ENCODE assay signal across 21 cellular contexts in genomic region chr2:26707747-26708146, GRCh38. TPM values are rescaled to one million over a fixed set of nuclear protein-coding genes. Genes with fewer than 3 reads are reported as not detected.
"Had no signal": no experiment of that assay in that cellular context is flagged by ENCODE, and none has a peak within 500 bp of the region (broad histone marks: within the 10 kb centered on the region; RNA-seq: fewer than 3 reads in every experiment).

No MANE protein-coding gene starts in this region.

- H3K4me3 Mint-ChIP-seq: activated CD4-positive, alpha-beta T cell treated with anti-CD3 and anti-CD28 coated beads, Interleukin-2, amount 10 ng/mL, durations not matched to agents 24 days and 14 days; activated CD8-positive, alpha-beta memory T cell treated with anti-CD3 and anti-CD28 coated beads, Interleukin-2, amount 10 ng/mL, durations not matched to agents 7 days and 5 days; activated CD8-positive, alpha-beta T cell treated with anti-CD3 and anti-CD28 coated beads for 36 hours; activated naive CD8-positive, alpha-beta T cell; activated T-helper 1 cell treated with anti-CD3 and anti-CD28 coated beads, Interleukin-12 subunit alpha, Interleukin-12 subunit beta, Interleukin-2, Interleukin-4 antibody, amounts not matched to agents 30 ng/mL and 10 ng/mL and 1 ng/mL, durations not matched to agents 14 hours and 24 hours and 36 hours; endodermal cell; natural killer cell treated with Interleukin-12 subunit alpha and Interleukin-12 subunit beta and Interleukin-15 and Interleukin-18, amount 100 ng/mL, for 72 hours had no signal

- DNase-seq: activated CD4-positive, alpha-beta T cell treated with anti-CD3 and anti-CD28 coated beads, Interleukin-2, amount 10 ng/mL, durations not matched to agents 24 days and 14 days; activated CD8-positive, alpha-beta memory T cell treated with anti-CD3 and anti-CD28 coated beads, Interleukin-2, amount 10 ng/mL, durations not matched to agents 7 days and 5 days; activated CD8-positive, alpha-beta T cell treated with anti-CD3 and anti-CD28 coated beads for 36 hours; activated gamma-delta T cell treated with Interleukin-2 at 50 U/mL for 16 hours; activated T-cell treated with anti-CD3 and anti-CD28 coated beads for 4 hours; cerebellar nuclear complex; cortex of kidney; esophagus squamous epithelium; gastrocnemius medialis; mammary epithelial cell; midbrain; occipital lobe; stimulated activated CD4-positive, alpha-beta T cell treated with anti-CD3 and anti-CD28 coated beads, Interleukin-4, amount 100 ng/mL, for 24 hours; stimulated activated naive CD4-positive, alpha-beta T cell treated with Interleukin-2 at 50 U/mL for 16 hours had no signal

- H3K4me1 Mint-ChIP-seq: activated CD4-positive, alpha-beta T cell treated with anti-CD3 and anti-CD28 coated beads, Interleukin-2, amount 10 ng/mL, durations not matched to agents 24 days and 14 days; activated CD8-positive, alpha-beta memory T cell treated with anti-CD3 and anti-CD28 coated beads, Interleukin-2, amount 10 ng/mL, durations not matched to agents 7 days and 5 days had no signal

- H3K9me3 Mint-ChIP-seq: activated CD4-positive, alpha-beta T cell treated with anti-CD3 and anti-CD28 coated beads, Interleukin-2, amount 10 ng/mL, durations not matched to agents 24 days and 14 days; activated CD8-positive, alpha-beta T cell treated with anti-CD3 and anti-CD28 coated beads for 36 hours; activated T-helper 1 cell treated with anti-CD3 and anti-CD28 coated beads, Interleukin-12 subunit alpha, Interleukin-12 subunit beta, Interleukin-2, Interleukin-4 antibody, amounts not matched to agents 30 ng/mL and 10 ng/mL and 1 ng/mL, durations not matched to agents 14 hours and 24 hours and 36 hours; endodermal cell; natural killer cell treated with Interleukin-12 subunit alpha and Interleukin-12 subunit beta and Interleukin-15 and Interleukin-18, amount 100 ng/mL, for 72 hours had no signal

- H3K27ac Mint-ChIP-seq: activated CD4-positive, alpha-beta T cell treated with anti-CD3 and anti-CD28 coated beads, Interleukin-2, amount 10 ng/mL, durations not matched to agents 24 days and 14 days; activated CD8-positive, alpha-beta memory T cell treated with anti-CD3 and anti-CD28 coated beads, Interleukin-2, amount 10 ng/mL, durations not matched to agents 7 days and 5 days; activated CD8-positive, alpha-beta T cell treated with anti-CD3 and anti-CD28 coated beads for 36 hours; activated naive CD8-positive, alpha-beta T cell; activated T-helper 1 cell treated with anti-CD3 and anti-CD28 coated beads, Interleukin-12 subunit alpha, Interleukin-12 subunit beta, Interleukin-2, Interleukin-4 antibody, amounts not matched to agents 30 ng/mL and 10 ng/mL and 1 ng/mL, durations not matched to agents 14 hours and 24 hours and 36 hours; endodermal cell; natural killer cell treated with Interleukin-12 subunit alpha and Interleukin-12 subunit beta and Interleukin-15 and Interleukin-18, amount 100 ng/mL, for 72 hours had no signal

- H3K9me3 ChIP-seq: esophagus squamous epithelium, gastrocnemius medialis had no signal

- H3K27me3 Mint-ChIP-seq: activated CD4-positive, alpha-beta T cell treated with anti-CD3 and anti-CD28 coated beads, Interleukin-2, amount 10 ng/mL, durations not matched to agents 24 days and 14 days; activated CD8-positive, alpha-beta T cell treated with anti-CD3 and anti-CD28 coated beads for 36 hours; activated naive CD8-positive, alpha-beta T cell had no signal

- H3K27me3 ChIP-seq: esophagus squamous epithelium, gastrocnemius medialis had no signal

- H3K4me3 ChIP-seq: esophagus squamous epithelium, gastrocnemius medialis had no signal

- ATAC-seq: activated CD8-positive, alpha-beta memory T cell treated with anti-CD3 and anti-CD28 coated beads, Interleukin-2, amount 10 ng/mL, durations not matched to agents 7 days and 5 days; activated CD8-positive, alpha-beta T cell treated with anti-CD3 and anti-CD28 coated beads for 36 hours; gastrocnemius medialis; natural killer cell treated with Interleukin-12 subunit alpha and Interleukin-12 subunit beta and Interleukin-15 and Interleukin-18, amount 100 ng/mL, for 72 hours; SK-N-SH treated with all-trans-retinoic acid at 6 μM for 48 hours had no signal

- H3K36me3 ChIP-seq: esophagus squamous epithelium, gastrocnemius medialis had no signal

- H3K36me3 Mint-ChIP-seq: activated CD8-positive, alpha-beta memory T cell treated with anti-CD3 and anti-CD28 coated beads, Interleukin-2, amount 10 ng/mL, durations not matched to agents 7 days and 5 days; activated naive CD8-positive, alpha-beta T cell; natural killer cell treated with Interleukin-12 subunit alpha and Interleukin-12 subunit beta and Interleukin-15 and Interleukin-18, amount 100 ng/mL, for 72 hours had no signal

- H3K27ac ChIP-seq: gastrocnemius medialis had no signal

RNA-seq across cellular contexts. Expression of gene KCNK3, which starts 15.2 kb away (rescaled TPM):
- total RNA-seq: activated CD4-positive, alpha-beta T cell treated with anti-CD3 and anti-CD28 coated beads, Interleukin-2, amount 10 ng/mL, durations not matched to agents 24 days and 14 days; activated CD8-positive, alpha-beta memory T cell treated with anti-CD3 and anti-CD28 coated beads, Interleukin-2, amount 10 ng/mL, durations not matched to agents 7 days and 5 days; activated CD8-positive, alpha-beta T cell treated with anti-CD3 and anti-CD28 coated beads for 36 hours; activated T-helper 1 cell treated with anti-CD3 and anti-CD28 coated beads, Interleukin-12 subunit alpha, Interleukin-12 subunit beta, Interleukin-2, Interleukin-4 antibody, amounts not matched to agents 30 ng/mL and 10 ng/mL and 1 ng/mL, durations not matched to agents 14 hours and 24 hours and 36 hours; bronchial epithelial cell; endodermal cell; natural killer cell treated with Interleukin-12 subunit alpha and Interleukin-12 subunit beta and Interleukin-15 and Interleukin-18, amount 100 ng/mL, for 72 hours; T-helper 2 cell treated with Interferon-gamma antibody and Interleukin-4, amounts not matched to agents 100 ng/mL and 5 ng/mL, for 36 hours had no signal
